11 cellular contexts compared by ENCODE assay signal in the genomic region with DNA sequence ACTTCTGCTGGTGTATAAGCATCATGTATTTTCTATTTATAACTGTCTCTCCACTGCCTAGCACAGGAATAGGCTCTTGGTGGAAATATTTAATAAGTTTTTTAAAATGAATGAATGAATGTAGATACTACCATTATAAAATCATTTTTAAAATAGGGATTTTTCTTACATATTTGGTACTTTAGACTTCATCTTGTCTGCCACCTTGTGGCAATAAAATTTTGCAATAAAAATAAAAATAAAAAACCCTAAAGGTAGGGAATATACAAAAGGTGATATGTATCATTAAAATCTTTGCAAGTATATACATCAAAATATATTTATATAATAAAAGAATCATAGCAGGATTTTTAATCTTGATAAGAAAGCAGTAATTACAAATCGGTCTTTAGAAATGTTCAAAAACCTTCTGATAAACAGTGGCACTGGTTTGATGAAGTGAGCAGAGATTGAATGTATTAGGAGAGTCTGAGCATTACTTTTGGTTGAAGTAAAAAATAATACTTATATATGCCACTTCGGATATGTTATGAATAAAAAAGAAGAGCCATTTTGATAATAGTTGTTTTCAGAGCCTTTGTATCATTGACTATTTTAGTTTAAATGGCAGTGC.
DNase-seq lines count a peak whose midpoint lies in the region; ATAC-seq, FAIRE-seq and TF ChIP-seq lines count a peak whose summit lies in the region.
"Had no signal": no experiment of that assay in that cellular context is flagged by ENCODE, and none has a peak within 500 bp of the region (broad histone marks: within the 10 kb centered on the region; RNA-seq: fewer than 3 reads in every experiment).

No MANE protein-coding gene starts in this region.

- H3K27ac Mint-ChIP-seq in activated naive CD4-positive, alpha-beta T cell treated with anti-CD3 and anti-CD28 coated beads, Interleukin-2, amount 50 U/mL, for 72 hours, result no peak overlapping the region
- H3K27ac Mint-ChIP-seq: T-helper 1 cell treated with Interleukin-12 subunit alpha and Interleukin-12 subunit beta and Interleukin-4 antibody, amounts not matched to agents 30 μg/mL and 1 μg/mL, for 36 hours had no signal

- H3K4me3 ChIP-seq in neural cell (ENCODE audit: low read length), result no peak overlapping the region
- H3K4me3 ChIP-seq: suprapubic skin had no signal

- no peak overlapping the region for H3K9ac ChIP-seq in neural cell (ENCODE audit: low read length)

- DNase-seq in M059J (ENCODE audit: low read depth), result peak; percentile 10
- DNase-seq in dermis microvascular lymphatic vessel endothelial cell (ENCODE audit: low read depth in 2 of 2), result peak; percentile 11 to 17
- DNase-seq in activated naive CD4-positive, alpha-beta T cell treated with anti-CD3 and anti-CD28 coated beads, Interleukin-2, amount 50 U/mL, for 72 hours (ENCODE audit: low spot score in 2 of 2), result no peak
- DNase-seq in NCI-H2107 (lab: John Stamatoyannopoulos, UW), result no peak
- no peak for DNase-seq in inferior parietal cortex (ENCODE audit: extremely low spot score)
- DNase-seq: mesendoderm, NCI-H345 had no signal

- no peaks in the 10 kb centered on the region for H3K36me3 Mint-ChIP-seq in activated naive CD4-positive, alpha-beta T cell treated with anti-CD3 and anti-CD28 coated beads, Interleukin-2, amount 50 U/mL, for 72 hours

- no peaks in the 10 kb centered on the region for H3K9me3 Mint-ChIP-seq in activated naive CD4-positive, alpha-beta T cell treated with anti-CD3 and anti-CD28 coated beads, Interleukin-2, amount 50 U/mL, for 72 hours
- H3K9me3 Mint-ChIP-seq: T-helper 1 cell treated with Interleukin-12 subunit alpha and Interleukin-12 subunit beta and Interleukin-4 antibody, amounts not matched to agents 30 μg/mL and 1 μg/mL, for 36 hours had no signal

- no peak for ATAC-seq in activated naive CD4-positive, alpha-beta T cell treated with anti-CD3 and anti-CD28 coated beads, Interleukin-2, amount 50 U/mL, for 72 hours

- H4K20me1 ChIP-seq in neural cell (ENCODE audit: insufficient read depth), result no peaks in the 10 kb centered on the region

- peak; percentile 46 for TF ChIP-seq RAD21 in neural cell (conservative IDR thresholded peaks at IDR 0.05)

- no peak overlapping the region for H3K27ac ChIP-seq in neural cell (ENCODE audit: low read length)
- H3K27ac ChIP-seq: suprapubic skin had no signal

- no peaks in the 10 kb centered on the region for H3K27me3 ChIP-seq in neural cell (ENCODE audit: insufficient read depth, low read depth, low read length)
- H3K27me3 ChIP-seq: suprapubic skin had no signal

- peak; percentile 40 for TF ChIP-seq CTCF in neural cell (IDR thresholded peaks at IDR 0.05; ENCODE audit: poor library complexity, severe bottlenecking)

- no peaks in the 10 kb centered on the region for H3K9me2 ChIP-seq in neural cell (ENCODE audit: insufficient read depth, low read length)

- no peak overlapping the region for H2AFZ ChIP-seq in neural cell (ENCODE audit: low read depth, low read length)

- peak; percentile 96 for FAIRE-seq in G401.6 (lab: Jason Lieb, UNC)

- H3K4me2 ChIP-seq in neural cell (ENCODE audit: low read length), result no peak overlapping the region

- H3K9me3 ChIP-seq in neural cell (ENCODE audit: low read length), result no peaks in the 10 kb centered on the region
- H3K9me3 ChIP-seq: suprapubic skin had no signal

- no peaks in the 10 kb centered on the region for H3K36me3 ChIP-seq in neural cell (ENCODE audit: insufficient read depth, low read length)
- H3K36me3 ChIP-seq: suprapubic skin had no signal

- no peaks in the 10 kb centered on the region for H3F3A ChIP-seq in neural cell (ENCODE audit: insufficient read depth, low read length, poor library complexity, severe bottlenecking)

- TF ChIP-seq EP300 in neural cell (conservative IDR thresholded peaks at IDR 0.05; ENCODE audit: poor library complexity, severe bottlenecking), result no peak

- no peaks in the 10 kb centered on the region for H3K79me2 ChIP-seq in neural cell (replicated peaks; ENCODE audit: insufficient read depth, low read length)

TF ChIP-seq in neural cell, 6 proteins besides CTCF, POLR2A, EP300 and RAD21:
- TF ChIP-seq EZH2 (IDR thresholded peaks at IDR 0.05; ENCODE audit: borderline replicate concordance, insufficient read depth, low read length, poor library complexity, severe bottlenecking) (no peak), SMC3 (conservative IDR thresholded peaks at IDR 0.05; ENCODE audit: poor library complexity) (peak; percentile 66)

Comparison
In these comparisons a context has a peak if more than half of its experiments do, and no peak if none do; other contexts are left out.
1. DNase-seq: peak in M059J (single experiment) and dermis microvascular lymphatic vessel endothelial cell (2 of 2); none in activated naive CD4-positive, alpha-beta T cell treated with anti-CD3 and anti-CD28 coated beads, Interleukin-2, amount 50 U/mL, for 72 hours (0 of 2), NCI-H2107 (single experiment) and inferior parietal cortex (single experiment).